Comparison of ENCODE assay signal across 9 cellular contexts in the genomic region with DNA sequence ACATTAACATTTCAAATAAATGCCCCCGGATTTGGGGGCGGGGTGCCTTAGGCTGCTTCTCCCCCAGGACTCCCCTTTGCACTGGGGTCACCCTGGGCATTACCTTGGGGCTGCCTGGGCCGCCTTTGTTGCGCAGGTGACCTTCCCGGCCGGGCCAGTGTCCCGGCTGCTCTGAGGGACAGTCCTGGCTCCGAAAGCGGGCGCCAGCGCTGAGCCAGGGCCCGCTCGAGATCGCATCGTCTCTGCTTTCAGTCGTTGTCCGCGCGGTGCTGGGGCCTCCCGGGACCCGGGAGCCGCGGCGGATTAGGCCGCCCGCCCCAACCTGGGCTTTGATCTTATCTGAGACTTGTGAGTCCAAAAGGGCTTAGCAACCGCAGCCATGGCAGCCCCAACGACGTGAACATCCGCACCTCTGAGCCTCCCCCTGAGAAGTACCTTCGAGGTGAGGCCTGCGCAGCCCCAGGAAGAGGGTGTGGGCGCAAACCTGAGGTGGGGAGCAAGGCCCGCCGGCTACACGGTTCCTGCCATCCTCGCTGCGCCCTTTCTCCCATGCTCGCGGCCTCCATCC. TPM values are rescaled to one million over a fixed set of nuclear protein-coding genes. Genes with fewer than 3 reads are reported as not detected.
DNase-seq lines count a peak whose midpoint lies in the region; ATAC-seq and TF ChIP-seq lines count a peak whose summit lies in the region.
"Had no signal": no experiment of that assay in that cellular context is flagged by ENCODE, and none has a peak within 500 bp of the region (broad histone marks: within the 10 kb centered on the region; RNA-seq: fewer than 3 reads in every experiment).

No MANE protein-coding gene starts in this region.

- TF ChIP-seq EP300 in stomach (IDR thresholded peaks at IDR 0.05), result no peak

- H3K27ac ChIP-seq in OCI-LY3 (ENCODE audit: low read length), result no peak overlapping the region
- H3K27ac ChIP-seq in mesendoderm (ENCODE audit: low read depth, low read length), result no peak overlapping the region
- peak overlapping the region in 2 of 5 donors; percentile 8 to 72 for H3K27ac ChIP-seq in stomach

- no peak overlapping the region for H4K5ac ChIP-seq in mesendoderm (ENCODE audit: low read length)

- H3K4ac ChIP-seq in mesendoderm (ENCODE audit: low read depth, low read length), result no peak overlapping the region

- no peaks in the 10 kb centered on the region for H3K9me3 ChIP-seq in OCI-LY3 (ENCODE audit: insufficient read depth, low read length)
- no peaks in the 10 kb centered on the region for H3K9me3 ChIP-seq in stomach

- H3K27me3 ChIP-seq in OCI-LY3 (ENCODE audit: low read depth, low read length) (no peaks in the 10 kb centered on the region), mesendoderm (ENCODE audit: insufficient read depth, low read length, poor library complexity) (no peaks in the 10 kb centered on the region), stomach (peaks cover 0 to 13% (median 0%) of the 10 kb centered on the region in 3 donors)

- H3K4me1 ChIP-seq in OCI-LY3 (ENCODE audit: low read length), result peaks cover 13% of the 10 kb centered on the region
- H3K4me1 ChIP-seq in mesendoderm (ENCODE audit: control insufficient read depth, low read depth, low read length), result no peaks in the 10 kb centered on the region
- peaks cover 5 to 24% (median 12%) of the 10 kb centered on the region in 4 donors for H3K4me1 ChIP-seq in stomach

- H2AFZ ChIP-seq in OCI-LY3 (ENCODE audit: low read depth, low read length), result no peak overlapping the region

- H4K20me1 ChIP-seq in OCI-LY3 (ENCODE audit: insufficient read depth, low read length), result no peaks in the 10 kb centered on the region

- peak overlapping the region; percentile 65 for H3K56ac ChIP-seq in mesendoderm (ENCODE audit: low read length)

- no peak overlapping the region for H2BK120ac ChIP-seq in mesendoderm (ENCODE audit: low read depth, low read length)

- no peak overlapping the region for H4K8ac ChIP-seq in mesendoderm (ENCODE audit: low read depth, low read length)

- H3K79me1 ChIP-seq in mesendoderm (ENCODE audit: low read length), result no peaks in the 10 kb centered on the region

- H3K23ac ChIP-seq in mesendoderm (ENCODE audit: low read length), result peak overlapping the region; percentile 45

- H3K36me3 ChIP-seq in OCI-LY3 (replicated peaks; ENCODE audit: low read depth, low read length) (no peaks in the 10 kb centered on the region), mesendoderm (ENCODE audit: control insufficient read depth, insufficient read depth, low read length) (no peaks in the 10 kb centered on the region), stomach (no peaks in the 10 kb centered on the region)

- WGBS in mesendoderm (ENCODE audit: extremely low coverage, insufficient coverage, low lambda C conversion rate), result no CpG with 5 or more reads among the region's 40 CpGs
- 42 to 62% (median 56%) methylated on average over 24 to 40 of the region's 40 CpGs for WGBS in stomach, 5 donors

- H3K18ac ChIP-seq in mesendoderm (ENCODE audit: low read length), result no peak overlapping the region

- peak overlapping the region; percentile 56 for H3K4me3 ChIP-seq in OCI-LY3 (ENCODE audit: low read length)
- no peak overlapping the region for H3K4me3 ChIP-seq in mesendoderm (ENCODE audit: low read length)
- peak overlapping the region; percentile 46 to 53 (median 48) for H3K4me3 ChIP-seq in stomach

- ATAC-seq in GM21390 (IDR thresholded peaks at IDR 0.05; ENCODE audit: unreplicated experiment) (no peak), GM18858 (IDR thresholded peaks at IDR 0.05; ENCODE audit: unreplicated experiment) (no peak)

- H3K4me2 ChIP-seq in OCI-LY3 (ENCODE audit: low read length) (peak overlapping the region; percentile 56), mesendoderm (ENCODE audit: low read length) (peak overlapping the region; percentile 30)

- no peak overlapping the region for H2BK5ac ChIP-seq in mesendoderm (ENCODE audit: low read length)

- H2BK15ac ChIP-seq in mesendoderm (replicated peaks; ENCODE audit: low read depth), result no peak overlapping the region

- DNase-seq in activated effector memory CD4-positive, alpha-beta T cell treated with Interleukin-2 at 50 U/mL for 16 hours, result peak; percentile 47
- DNase-seq in mesendoderm, result peak; percentile 53
- no peak for DNase-seq in stomach
- no peak for DNase-seq in DMS79 treated with DMSO at 0.1 percent for 48 hours (lab: John Stamatoyannopoulos, UW)
- no peak for DNase-seq in NCI-H226
- DNase-seq: SHP77 treated with DMSO at 0.1 percent for 48 hours had no signal

- intact Hi-C loops in stomach (cut with DNase I; ENCODE audit: low total_unique reads), result no loop called here

- H3K9ac ChIP-seq in OCI-LY3 (ENCODE audit: low read length) (peak overlapping the region; percentile 24; the same call in 1 of the 2 replicates), mesendoderm (ENCODE audit: low read length) (peak overlapping the region; percentile 47)

- TF ChIP-seq CTCF in OCI-LY3 (IDR thresholded peaks at IDR 0.05; ENCODE audit: low read depth, low read length), result no peak
- TF ChIP-seq CTCF in stomach (IDR thresholded peaks at IDR 0.05), result no peak

- no peak overlapping the region for H2AK5ac ChIP-seq in mesendoderm (ENCODE audit: low read length)

- TF ChIP-seq POLR2A in stomach (IDR thresholded peaks at IDR 0.05), result no peak

- no peaks in the 10 kb centered on the region for H3K79me2 ChIP-seq in OCI-LY3 (ENCODE audit: low read length)
- H3K79me2 ChIP-seq in mesendoderm (ENCODE audit: control insufficient read depth, insufficient read depth, low read length), result no peaks in the 10 kb centered on the region

RNA-seq across cellular contexts. Expression of a gene that starts 14.8 kb away (rescaled TPM):
- 30.4 TPM for polyA plus RNA-seq in mesendoderm (2013, experiment 1 of 2)
- 30.6 TPM for polyA plus RNA-seq in mesendoderm (2013, experiment 2 of 2)
- 100 to 1,000 TPM in 1 of 5 donors, 10 to 100 TPM in 4; 17.7 to 100 (median 41.0) TPM for total RNA-seq in stomach
- 10 to 100 TPM; 11.7 to 13.9 (median 13.1) TPM for polyA plus RNA-seq in stomach

Comparison
In these comparisons a context has a peak if more than half of its experiments do, and no peak if none do; other contexts are left out.
1. DNase-seq: peak in activated effector memory CD4-positive, alpha-beta T cell treated with Interleukin-2 at 50 U/mL for 16 hours (single experiment) and mesendoderm (single experiment); none in stomach (single experiment), DMS79 treated with DMSO at 0.1 percent for 48 hours (single experiment) and NCI-H226 (single experiment).